9 cellular contexts compared by ENCODE assay signal in the genomic region with DNA sequence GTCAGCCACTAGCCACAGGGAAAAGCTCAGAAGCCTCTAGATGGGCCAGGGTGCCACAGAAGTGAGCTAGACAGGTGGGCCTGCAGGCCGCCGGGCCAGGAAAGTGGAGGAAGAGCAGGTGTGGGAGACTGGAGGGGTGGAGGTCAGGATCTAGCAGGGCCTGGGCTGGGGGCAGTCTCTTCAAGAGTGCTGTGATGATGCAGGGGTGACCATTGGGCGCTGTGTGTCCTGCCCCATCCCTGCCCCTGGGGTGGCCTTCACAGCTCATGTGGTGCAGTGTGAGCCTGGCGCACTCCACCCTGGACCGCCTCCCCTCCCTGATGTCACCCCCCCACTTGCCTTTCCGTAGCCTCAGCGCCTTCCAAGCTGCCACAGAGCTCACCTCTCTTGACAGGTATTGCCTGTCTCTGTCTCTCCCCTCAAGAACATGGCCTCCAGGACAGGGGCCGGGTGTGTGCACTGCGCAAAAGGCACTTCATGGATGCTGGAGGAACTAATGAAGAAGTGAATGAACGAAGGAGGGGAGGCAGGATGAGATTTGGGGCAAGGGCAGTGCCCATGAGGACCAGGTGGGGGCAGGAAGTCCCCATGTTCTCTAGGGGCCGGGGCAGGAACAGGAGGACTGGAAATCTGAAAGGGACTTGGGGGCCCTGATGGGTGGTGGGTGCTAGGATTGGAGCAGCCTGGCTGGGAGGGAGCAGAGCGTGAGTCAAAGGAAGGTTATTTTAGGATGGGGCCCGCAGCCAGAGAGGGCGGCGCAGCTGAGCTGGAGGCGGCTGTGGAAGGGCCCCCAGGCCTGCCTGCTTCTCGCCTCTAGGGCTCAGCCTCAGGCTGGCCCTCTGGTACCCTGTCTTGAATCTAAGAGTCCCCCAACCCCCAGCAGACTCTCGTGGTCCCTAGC. TPM values are rescaled to one million over a fixed set of nuclear protein-coding genes. Genes with fewer than 3 reads are reported as not detected.
A peak's percentile ranks its signal among the peaks of the same experiment; 100 is the strongest.
DNase-seq lines count a peak whose midpoint lies in the region; ATAC-seq lines count a peak whose summit lies in the region.
"Had no signal": no experiment of that assay in that cellular context is flagged by ENCODE, and none has a peak within 500 bp of the region (broad histone marks: within the 10 kb centered on the region; RNA-seq: fewer than 3 reads in every experiment).

No MANE protein-coding gene starts in this region.

- peak overlapping the region; percentile 78 for H3K9ac ChIP-seq in adipocyte (ENCODE audit: low read length)

- intact Hi-C loops in left cardiac atrium (cut with DNase I) = no loop called here

- peak; percentile 60 to 63 for ATAC-seq in left cardiac atrium

- peaks cover 25% of the 10 kb centered on the region for H3K4me1 ChIP-seq in adipocyte (ENCODE audit: control insufficient read depth, insufficient read depth, low read length)

- peak overlapping the region; percentile 45 for H3K4me3 ChIP-seq in adipocyte (ENCODE audit: low read length)
- H3K4me3 ChIP-seq: SJCRH30 had no signal

- H3K36me3 ChIP-seq in adipocyte (ENCODE audit: control insufficient read depth, insufficient read depth, low read length, severe bottlenecking) = no peaks in the 10 kb centered on the region
- H3K36me3 ChIP-seq: SJCRH30 had no signal

- H3K27ac ChIP-seq in temporal lobe (ENCODE audit: low read depth, low read length) = peak overlapping the region; percentile 83
- H3K27ac ChIP-seq: SJCRH30 had no signal

- DNase-seq in NOMO-1 treated with DMSO at 0.1 percent for 48 hours (lab: John Stamatoyannopoulos, UW; ENCODE audit: unreplicated experiment) = peak; percentile 7
- no peak for DNase-seq in NOMO-1 (lab: John Stamatoyannopoulos, UW; ENCODE audit: unreplicated experiment in 2 of 2)
- DNase-seq in adipocyte (ENCODE audit: low read depth) = peak; percentile 89
- DNase-seq in left cardiac atrium = peak; percentile 70
- DNase-seq in germinal center (ENCODE audit: low spot score) = no peak
- DNase-seq in SHP77 treated with DMSO at 0.1 percent for 48 hours (lab: John Stamatoyannopoulos, UW) = no peak
- no peak for DNase-seq in NCI-H2227 treated with DMSO at 0.1 percent for 48 hours (lab: John Stamatoyannopoulos, UW)

- H3K27me3 ChIP-seq in adipocyte (replicated peaks; ENCODE audit: control insufficient read depth, insufficient read depth, low read length) = no peaks in the 10 kb centered on the region
- H3K27me3 ChIP-seq: SJCRH30 had no signal

- H3K9me3 ChIP-seq in adipocyte (ENCODE audit: control insufficient read depth, low read length) = no peaks in the 10 kb centered on the region
- H3K9me3 ChIP-seq: SJCRH30 had no signal

RNA-seq across cellular contexts. Expression of a gene that starts 6.6 kb away (rescaled TPM):
- total RNA-seq in left cardiac atrium (10 to 100 TPM; 37.4 to 49.3 TPM), temporal lobe (52.1 TPM)

RNA-seq across cellular contexts. Expression of a gene that starts 12.2 kb away (rescaled TPM):
- 10 to 100 TPM; 29.2 to 44.6 TPM for total RNA-seq in left cardiac atrium
- 80.4 TPM for total RNA-seq in temporal lobe

RNA-seq across cellular contexts. Expression of a gene that starts 28.3 kb away (rescaled TPM):
- total RNA-seq in left cardiac atrium = 1 to 10 TPM; 4.9 to 8.7 TPM
- total RNA-seq in temporal lobe = 0.25 TPM
- total RNA-seq: SJCRH30 had no signal

RNA-seq across cellular contexts. Expression of a gene that starts 39.8 kb away (rescaled TPM):
- total RNA-seq in left cardiac atrium (1 to 10 TPM in 1 of 2 donors, under 1 TPM in 1; 0.50 to 1.5 TPM), temporal lobe (0.74 TPM)

Comparison
In these comparisons a context has a peak if more than half of its experiments do, and no peak if none do; other contexts are left out.
1. DNase-seq: peak in NOMO-1 treated with DMSO at 0.1 percent for 48 hours (single experiment), adipocyte (single experiment) and left cardiac atrium (single experiment); none in NOMO-1 (0 of 2), germinal center (single experiment), SHP77 treated with DMSO at 0.1 percent for 48 hours (single experiment) and NCI-H2227 treated with DMSO at 0.1 percent for 48 hours (single experiment).